ENCODE assay signal across 15 cellular contexts in the genomic region with DNA sequence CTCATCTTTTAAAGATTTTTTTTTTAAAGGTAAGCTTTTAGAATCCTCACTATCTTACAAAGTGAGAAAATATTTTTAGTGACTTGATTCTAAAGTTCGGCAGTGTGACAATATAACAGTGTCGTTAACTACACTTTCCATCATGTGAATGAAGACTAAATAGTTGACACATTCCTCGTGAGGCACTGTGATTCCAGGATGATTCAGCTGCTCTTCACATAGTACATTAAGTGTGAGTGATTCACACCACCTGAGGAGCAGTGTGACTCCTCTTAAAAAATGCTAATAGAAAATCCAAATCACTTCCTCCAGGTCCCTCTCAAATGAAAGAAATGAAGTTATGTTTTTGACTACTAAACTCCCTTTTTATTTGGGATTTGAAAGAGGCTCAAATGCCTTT.
DNase-seq lines count a peak whose midpoint lies in the region; ATAC-seq and TF ChIP-seq lines count a peak whose summit lies in the region.
"Had no signal": no experiment of that assay in that cellular context is flagged by ENCODE, and none has a peak within 500 bp of the region (broad histone marks: within the 10 kb centered on the region; RNA-seq: fewer than 3 reads in every experiment).

No MANE protein-coding gene starts in this region.

- no peak for ATAC-seq in activated CD4-positive, alpha-beta T cell treated with anti-CD3 and anti-CD28 coated beads for 36 hours
- no peak for ATAC-seq in foreskin keratinocyte
- ATAC-seq: A549, HCT116 had no signal

- no peaks in the 10 kb centered on the region for H3K4me1 Mint-ChIP-seq in activated CD4-positive, alpha-beta T cell treated with anti-CD3 and anti-CD28 coated beads for 36 hours
- H3K4me1 Mint-ChIP-seq: CD4-positive, alpha-beta memory T cell had no signal

- DNase-seq in DMS53 (lab: John Stamatoyannopoulos, UW) (peak; percentile 57), RKO (ENCODE audit: low spot score) (peak; percentile 65), kidney tubule cell (ENCODE audit: low spot score) (peak; percentile 78), NCI-H2107 (lab: John Stamatoyannopoulos, UW) (no peak), NCI-H146 (lab: John Stamatoyannopoulos, UW) (no peak), foreskin keratinocyte (no peak)
- no peak for DNase-seq in activated CD4-positive, alpha-beta T cell treated with anti-CD3 and anti-CD28 coated beads for 36 hours
- DNase-seq: BE2C; CD4-positive, alpha-beta memory T cell; DMS153; GF-D8; GM23248 had no signal

- TF ChIP-seq CTCF in foreskin keratinocyte (conservative IDR thresholded peaks at IDR 0.05) = no peak

- peaks cover 10% of the 10 kb centered on the region for H3K9me3 Mint-ChIP-seq in activated CD4-positive, alpha-beta T cell treated with anti-CD3 and anti-CD28 coated beads for 36 hours (ENCODE audit: low read depth)

- H3K27me3 Mint-ChIP-seq in activated CD4-positive, alpha-beta T cell treated with anti-CD3 and anti-CD28 coated beads for 36 hours = no peaks in the 10 kb centered on the region
- H3K27me3 Mint-ChIP-seq: CD4-positive, alpha-beta memory T cell had no signal

- H3K4me1 ChIP-seq in foreskin keratinocyte = no peaks in the 10 kb centered on the region
- H3K4me1 ChIP-seq: A549, BE2C had no signal

- no peak overlapping the region for H3K27ac ChIP-seq in foreskin keratinocyte
- H3K27ac ChIP-seq: A549, C4-2B, GM23248 had no signal

- H3K27me3 ChIP-seq in foreskin keratinocyte = no peaks in the 10 kb centered on the region
- H3K27me3 ChIP-seq: BE2C had no signal

- H3K36me3 Mint-ChIP-seq in activated CD4-positive, alpha-beta T cell treated with anti-CD3 and anti-CD28 coated beads for 36 hours (ENCODE audit: low read depth) = no peaks in the 10 kb centered on the region
- H3K36me3 Mint-ChIP-seq: CD4-positive, alpha-beta memory T cell had no signal

- CTCF ChIA-PET in activated CD4-positive, alpha-beta T cell treated with anti-CD3 and anti-CD28 coated beads for 36 hours (lab: Charles Lee) = no interaction called here

- intact Hi-C loops in activated CD4-positive, alpha-beta T cell treated with anti-CD3 and anti-CD28 coated beads for 36 hours (cut with DNase I, micrococcal nuclease) = no loop called here

- POLR2A ChIA-PET in activated CD4-positive, alpha-beta T cell treated with anti-CD3 and anti-CD28 coated beads for 36 hours (lab: Charles Lee) = no interaction called here

- no peak overlapping the region for H3K27ac Mint-ChIP-seq in activated CD4-positive, alpha-beta T cell treated with anti-CD3 and anti-CD28 coated beads for 36 hours
- H3K27ac Mint-ChIP-seq: CD4-positive, alpha-beta memory T cell had no signal

- no peak overlapping the region for H3K4me3 Mint-ChIP-seq in activated CD4-positive, alpha-beta T cell treated with anti-CD3 and anti-CD28 coated beads for 36 hours
- H3K4me3 Mint-ChIP-seq: CD4-positive, alpha-beta memory T cell had no signal

Comparison
In these comparisons a context has a peak if more than half of its experiments do, and no peak if none do; other contexts are left out.
1. DNase-seq: peak in DMS53 (single experiment), RKO (single experiment) and kidney tubule cell (single experiment); none in activated CD4-positive, alpha-beta T cell treated with anti-CD3 and anti-CD28 coated beads for 36 hours (single experiment), NCI-H2107 (single experiment), NCI-H146 (single experiment) and foreskin keratinocyte (0 of 2).